Comparison of ENCODE assay signal across 9 cellular contexts in genomic region chr12:27012239-27012981, GRCh38. TPM values are rescaled to one million over a fixed set of nuclear protein-coding genes. Genes with fewer than 3 reads are reported as not detected.
DNase-seq lines count a peak whose midpoint lies in the region; TF ChIP-seq lines count a peak whose summit lies in the region.
"Had no signal": no experiment of that assay in that cellular context is flagged by ENCODE, and none has a peak within 500 bp of the region (broad histone marks: within the 10 kb centered on the region; RNA-seq: fewer than 3 reads in every experiment).

No MANE protein-coding gene starts in this region.

- H3K36me3 Mint-ChIP-seq in activated CD4-positive, alpha-beta T cell treated with anti-CD3 and anti-CD28 coated beads, Interleukin-2, amount 10 ng/mL, durations not matched to agents 24 days and 14 days (ENCODE audit: low read depth): peaks cover 12% of the 10 kb centered on the region

- H3K36me3 ChIP-seq in esophagus squamous epithelium (no peaks in the 10 kb centered on the region), stomach (no peaks in the 10 kb centered on the region)

- H3K4me1 Mint-ChIP-seq in activated CD4-positive, alpha-beta T cell treated with anti-CD3 and anti-CD28 coated beads, Interleukin-2, amount 10 ng/mL, durations not matched to agents 24 days and 14 days: peaks cover 49% of the 10 kb centered on the region

- H3K4me3 Mint-ChIP-seq in activated CD4-positive, alpha-beta T cell treated with anti-CD3 and anti-CD28 coated beads, Interleukin-2, amount 10 ng/mL, durations not matched to agents 24 days and 14 days: peak overlapping the region; percentile 94

- WGBS in esophagus squamous epithelium, 2 donors: 44 to 62% methylated on average over 12 to 13 of the region's 14 CpGs
- WGBS in stomach, 5 donors: 45 to 70% (median 57%) methylated on average over 14 of the region's 14 CpGs

- no peaks in the 10 kb centered on the region for H3K9me3 ChIP-seq in esophagus squamous epithelium
- H3K9me3 ChIP-seq in stomach: no peaks in the 10 kb centered on the region

- H3K27me3 ChIP-seq in esophagus squamous epithelium (no peaks in the 10 kb centered on the region), stomach (no peaks in the 10 kb centered on the region)

- no peak for DNase-seq in activated CD4-positive, alpha-beta T cell treated with anti-CD3 and anti-CD28 coated beads, Interleukin-2, amount 10 ng/mL, durations not matched to agents 24 days and 14 days
- DNase-seq in activated CD4-positive, alpha-beta T cell treated with anti-CD3 and anti-CD28 coated beads for 48 hours: no peak
- peak; percentile 23 for DNase-seq in OCI-M1 (lab: John Stamatoyannopoulos, UW)
- no peak for DNase-seq in esophagus squamous epithelium (lab: John Stamatoyannopoulos, UW)
- no peak for DNase-seq in stomach
- DNase-seq in NCI-H446 (lab: John Stamatoyannopoulos, UW): no peak
- no peak for DNase-seq in NCI-H1930 (lab: John Stamatoyannopoulos, UW)
- DNase-seq in activated CD4-positive, alpha-beta T cell treated with anti-CD3 and anti-CD28 coated beads, Interleukin-2, amount 50 U/mL, for 1 hour: no peak
- DNase-seq: left cardiac atrium had no signal

- H3K27me3 Mint-ChIP-seq in activated CD4-positive, alpha-beta T cell treated with anti-CD3 and anti-CD28 coated beads, Interleukin-2, amount 10 ng/mL, durations not matched to agents 24 days and 14 days: no peaks in the 10 kb centered on the region

- H3K27ac ChIP-seq in esophagus squamous epithelium: peak overlapping the region; percentile 43 to 97 (median 93)
- H3K27ac ChIP-seq in stomach: peak overlapping the region; percentile 27 to 96 (median 91)

- peak overlapping the region; percentile 76 to 92 (median 81) for H3K4me3 ChIP-seq in esophagus squamous epithelium
- H3K4me3 ChIP-seq in stomach: peak overlapping the region in 3 of 4 donors; percentile 86 to 96 (median 93)

- peaks cover 17 to 77% (median 27%) of the 10 kb centered on the region in 3 donors for H3K4me1 ChIP-seq in esophagus squamous epithelium
- H3K4me1 ChIP-seq in stomach: peaks cover 22 to 78% (median 45%) of the 10 kb centered on the region in 4 donors

- no peaks in the 10 kb centered on the region for H3K9me3 Mint-ChIP-seq in activated CD4-positive, alpha-beta T cell treated with anti-CD3 and anti-CD28 coated beads, Interleukin-2, amount 10 ng/mL, durations not matched to agents 24 days and 14 days

- TF ChIP-seq POLR2A in esophagus squamous epithelium (IDR thresholded peaks at IDR 0.05): no peak
- no peak for TF ChIP-seq POLR2A in stomach (IDR thresholded peaks at IDR 0.05)

- no peak for TF ChIP-seq EP300 in stomach (IDR thresholded peaks at IDR 0.05)

- intact Hi-C loops in activated CD4-positive, alpha-beta T cell treated with anti-CD3 and anti-CD28 coated beads, Interleukin-2, amount 10 ng/mL, durations not matched to agents 24 days and 14 days (cut with micrococcal nuclease): loop anchor here (5.0 kb wide), 2 partner anchors 265 to 510 kb away; partner anchors contain the start of gene PPFIBP1
- intact Hi-C loops in esophagus squamous epithelium (cut with DNase I) (no loop called here), stomach (cut with DNase I; ENCODE audit: low total_unique reads) (no loop called here)

- no peak for TF ChIP-seq CTCF in esophagus squamous epithelium (IDR thresholded peaks at IDR 0.05)
- TF ChIP-seq CTCF in stomach (IDR thresholded peaks at IDR 0.05): no peak

- H3K27ac Mint-ChIP-seq in activated CD4-positive, alpha-beta T cell treated with anti-CD3 and anti-CD28 coated beads, Interleukin-2, amount 10 ng/mL, durations not matched to agents 24 days and 14 days: no peak overlapping the region

RNA-seq across cellular contexts. Expression of gene TM7SF3, which starts 1.8 kb away (rescaled TPM):
- total RNA-seq in activated CD4-positive, alpha-beta T cell treated with anti-CD3 and anti-CD28 coated beads, Interleukin-2, amount 10 ng/mL, durations not matched to agents 24 days and 14 days: 44.0 and 51.6 TPM in 2 replicates
- total RNA-seq in esophagus squamous epithelium: 100 to 1,000 TPM in 1 of 4 donors, 10 to 100 TPM in 3; 58.2 to 122 (median 78.3) TPM
- total RNA-seq in stomach: 100 to 1,000 TPM in 4 of 5 donors, 10 to 100 TPM in 1; 49.4 to 148 (median 107) TPM
- polyA plus RNA-seq in stomach: 10 to 100 TPM; 13.5 to 24.2 (median 22.9) TPM

RNA-seq across cellular contexts. Expression of gene MED21, which starts 9.9 kb away (rescaled TPM):
- total RNA-seq in activated CD4-positive, alpha-beta T cell treated with anti-CD3 and anti-CD28 coated beads, Interleukin-2, amount 10 ng/mL, durations not matched to agents 24 days and 14 days: 29.5 and 31.9 TPM in 2 replicates
- total RNA-seq in esophagus squamous epithelium: 10 to 100 TPM; 38.0 to 65.0 (median 55.1) TPM
- 10 to 100 TPM in 4 of 5 donors, 1 to 10 TPM in 1; 2.9 to 99.1 (median 41.1) TPM for total RNA-seq in stomach
- 10 to 100 TPM; 27.7 to 41.9 (median 29.9) TPM for polyA plus RNA-seq in stomach
